12 cellular contexts compared by ENCODE assay signal in the genomic region with DNA sequence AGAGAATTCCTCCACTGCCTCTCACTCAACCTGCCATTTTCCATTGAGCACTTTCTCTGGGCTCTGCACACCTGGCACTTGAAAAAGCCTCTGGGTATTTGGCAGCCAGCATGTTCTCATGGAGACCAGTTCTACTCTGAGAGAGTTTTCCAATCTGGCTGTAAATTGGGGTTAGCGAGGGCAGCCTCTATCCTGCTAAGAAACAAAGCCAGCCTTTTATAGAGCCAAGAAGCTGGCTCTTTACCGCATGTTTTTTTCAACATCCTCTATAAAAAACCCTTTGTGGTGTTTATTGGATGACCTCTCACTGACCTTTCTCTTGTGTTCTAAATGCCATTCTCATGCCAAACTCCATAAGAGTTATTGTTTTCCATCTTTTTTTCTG. TPM values are rescaled to one million over a fixed set of nuclear protein-coding genes. Genes with fewer than 3 reads are reported as not detected.
A peak's percentile ranks its signal among the peaks of the same experiment; 100 is the strongest.
DNase-seq lines count a peak whose midpoint lies in the region; ATAC-seq, FAIRE-seq and TF ChIP-seq lines count a peak whose summit lies in the region.
"Had no signal": no experiment of that assay in that cellular context is flagged by ENCODE, and none has a peak within 500 bp of the region (broad histone marks: within the 10 kb centered on the region; RNA-seq: fewer than 3 reads in every experiment).

No MANE protein-coding gene starts in this region.

- no peak for TF ChIP-seq CTCF in keratinocyte (optimal IDR thresholded peaks at IDR 0.05 in 1 of 3, IDR thresholded peaks at IDR 0.05 in 1 of 3, conservative IDR thresholded peaks at IDR 0.05 in 1 of 3; ENCODE audit: extremely low read depth in 1 of 3, insufficient read depth in 2 of 3, low read length in 3 of 3)
- no peak for TF ChIP-seq CTCF in suprapubic skin (IDR thresholded peaks at IDR 0.05)
- TF ChIP-seq CTCF in HFFc6 (IDR thresholded peaks at IDR 0.05) = no peak

- no peaks in the 10 kb centered on the region for H3K9me3 ChIP-seq in keratinocyte (ENCODE audit: control insufficient read depth, low read depth, low read length)
- no peaks in the 10 kb centered on the region for H3K9me3 ChIP-seq in suprapubic skin

- no peak overlapping the region for H3K27ac ChIP-seq in keratinocyte (ENCODE audit: control insufficient read depth, insufficient read depth, low read length)
- peak overlapping the region; percentile 62 for H3K27ac ChIP-seq in suprapubic skin
- H3K27ac ChIP-seq: A549 had no signal

- H3K4me3 ChIP-seq in keratinocyte (ENCODE audit: control insufficient read depth in 2 of 3, extremely low read depth in 1 of 3, insufficient read depth in 2 of 3, low read depth in 1 of 3, low read length in 3 of 3) (no peak overlapping the region), suprapubic skin (no peak overlapping the region)
- H3K4me3 ChIP-seq: A549, skin epidermis had no signal

- H3K36me3 Mint-ChIP-seq in HFFc6 (ENCODE audit: low read depth) = no peaks in the 10 kb centered on the region

- dilution Hi-C loops in keratinocyte (cut with MboI; ENCODE audit: extremely low pct_ligation_motif_present, low sequenced_read_pairs) = no loop called here

- H3K4me1 Mint-ChIP-seq in HFFc6 (ENCODE audit: low read depth) = no peaks in the 10 kb centered on the region

- H2AFZ ChIP-seq in keratinocyte (ENCODE audit: control insufficient read depth, low read length) = no peak overlapping the region

- H3K4me2 ChIP-seq in keratinocyte (ENCODE audit: control insufficient read depth, extremely low read depth, insufficient read depth, low read depth, low read length) = no peak overlapping the region
- H3K4me2 ChIP-seq: A549 had no signal

- H3K27me3 ChIP-seq in keratinocyte (ENCODE audit: control insufficient read depth, extremely low read depth, insufficient read depth, low read length) (no peaks in the 10 kb centered on the region), suprapubic skin (no peaks in the 10 kb centered on the region)

- H3K4me1 ChIP-seq in keratinocyte (ENCODE audit: control insufficient read depth, extremely low read depth, insufficient read depth, low read length) (no peaks in the 10 kb centered on the region), suprapubic skin (peaks cover 43% of the 10 kb centered on the region)
- H3K4me1 ChIP-seq: A549 had no signal

- no peaks in the 10 kb centered on the region for H3K9me1 ChIP-seq in keratinocyte (ENCODE audit: control insufficient read depth, extremely low read depth, insufficient read depth, low read length)

- H3K79me2 ChIP-seq in keratinocyte (ENCODE audit: control insufficient read depth, insufficient read depth, low read length) = no peaks in the 10 kb centered on the region

- no peak overlapping the region for H3K27ac Mint-ChIP-seq in HFFc6

- no peak overlapping the region for H3K4me3 Mint-ChIP-seq in HFFc6

- WGBS in suprapubic skin = 2% methylated on average over 2 of the region's 2 CpGs

- TF ChIP-seq EP300 in suprapubic skin (IDR thresholded peaks at IDR 0.05) = no peak

- H3K27me3 Mint-ChIP-seq in HFFc6 (ENCODE audit: insufficient read depth) = peaks cover 30% of the 10 kb centered on the region

- H3K9me3 Mint-ChIP-seq in HFFc6 = peaks cover 7% of the 10 kb centered on the region; the same call in 1 of the 2 replicates

- peak; percentile 49 for FAIRE-seq in keratinocyte (lab: Jason Lieb, UNC)
- FAIRE-seq: A549, H54, RCC 7860 had no signal

- no peak overlapping the region for H3K9ac ChIP-seq in keratinocyte (ENCODE audit: control insufficient read depth, extremely low read depth, insufficient read depth, low read length)

- DNase-seq in NCI-H526 treated with DMSO at 0.1 percent for 48 hours (lab: John Stamatoyannopoulos, UW) (peak; percentile 6), NCI-H526 (lab: John Stamatoyannopoulos, UW) (no peak), astrocyte of the hippocampus (ENCODE audit: low read depth, low spot score) (peak; percentile 85), keratinocyte (ENCODE audit: low read depth, low spot score) (no peak), suprapubic skin (ENCODE audit: low spot score in 2 of 2) (no peak), HFFc6 (no peak), T-helper 9 cell (no peak)

- H3K36me3 ChIP-seq in keratinocyte (ENCODE audit: control insufficient read depth in 2 of 2, extremely low read depth in 1 of 2, insufficient read depth in 2 of 2, low read length in 2 of 2) = no peaks in the 10 kb centered on the region
- no peaks in the 10 kb centered on the region for H3K36me3 ChIP-seq in suprapubic skin

- H4K20me1 ChIP-seq in keratinocyte (ENCODE audit: control insufficient read depth, extremely low read depth, insufficient read depth, low read length) = no peaks in the 10 kb centered on the region

- no peak for TF ChIP-seq POLR2A in suprapubic skin (IDR thresholded peaks at IDR 0.05)

- no peak for ATAC-seq in GM18907 (IDR thresholded peaks at IDR 0.05; ENCODE audit: unreplicated experiment)
- ATAC-seq: A549 had no signal

RNA-seq across cellular contexts. Expression of a gene that starts 52.6 kb away (rescaled TPM):
- 3.4 to 5.5 TPM (median 4.6 TPM) in 3 replicates for polyA plus RNA-seq in keratinocyte
- polyA plus RNA-seq in keratinocyte (2011; ENCODE audit: low read depth) = 4.5 TPM
- 2.7 and 4.6 TPM in 2 replicates for polyA plus RNA-seq in keratinocyte (2011; cell fraction: cytosol; rRNA removed)
- polyA plus RNA-seq in keratinocyte (2011; cell fraction: nucleus; rRNA removed) = 5.3 and 5.9 TPM in 2 replicates
- polyA plus RNA-seq in keratinocyte (2012; ENCODE audit: low replicate concordance) = 2.1 and 3.1 TPM in 2 replicates
- 1.9 to 5.0 TPM (median 4.5 TPM) in 3 replicates for polyA minus RNA-seq in keratinocyte
- polyA minus RNA-seq in keratinocyte (2011; cell fraction: cytosol; rRNA and poly(A)+ RNA removed) = 1.5 TPM
- polyA minus RNA-seq in keratinocyte (2011; cell fraction: nucleus; rRNA and poly(A)+ RNA removed) = 2.2 and 5.7 TPM in 2 replicates
- total RNA-seq in suprapubic skin = 1 to 10 TPM; 2.9 to 5.8 (median 4.4) TPM
- total RNA-seq in HFFc6 (2021; fragmentation: NEBNext Ultra II Directional; extraction: Animal tissue kit (Norgen Biotek cat#: 25700)) = 1 to 10 TPM; 6.6 to 9.3 (median 7.5) TPM

Comparison
In these comparisons a context has a peak if more than half of its experiments do, and no peak if none do; other contexts are left out.
1. DNase-seq: peak in NCI-H526 treated with DMSO at 0.1 percent for 48 hours (single experiment) and astrocyte of the hippocampus (single experiment); none in NCI-H526 (0 of 2), keratinocyte (single experiment), suprapubic skin (0 of 2), HFFc6 (single experiment) and T-helper 9 cell (single experiment).